15 cellular contexts compared by ENCODE assay signal in the genomic region with DNA sequence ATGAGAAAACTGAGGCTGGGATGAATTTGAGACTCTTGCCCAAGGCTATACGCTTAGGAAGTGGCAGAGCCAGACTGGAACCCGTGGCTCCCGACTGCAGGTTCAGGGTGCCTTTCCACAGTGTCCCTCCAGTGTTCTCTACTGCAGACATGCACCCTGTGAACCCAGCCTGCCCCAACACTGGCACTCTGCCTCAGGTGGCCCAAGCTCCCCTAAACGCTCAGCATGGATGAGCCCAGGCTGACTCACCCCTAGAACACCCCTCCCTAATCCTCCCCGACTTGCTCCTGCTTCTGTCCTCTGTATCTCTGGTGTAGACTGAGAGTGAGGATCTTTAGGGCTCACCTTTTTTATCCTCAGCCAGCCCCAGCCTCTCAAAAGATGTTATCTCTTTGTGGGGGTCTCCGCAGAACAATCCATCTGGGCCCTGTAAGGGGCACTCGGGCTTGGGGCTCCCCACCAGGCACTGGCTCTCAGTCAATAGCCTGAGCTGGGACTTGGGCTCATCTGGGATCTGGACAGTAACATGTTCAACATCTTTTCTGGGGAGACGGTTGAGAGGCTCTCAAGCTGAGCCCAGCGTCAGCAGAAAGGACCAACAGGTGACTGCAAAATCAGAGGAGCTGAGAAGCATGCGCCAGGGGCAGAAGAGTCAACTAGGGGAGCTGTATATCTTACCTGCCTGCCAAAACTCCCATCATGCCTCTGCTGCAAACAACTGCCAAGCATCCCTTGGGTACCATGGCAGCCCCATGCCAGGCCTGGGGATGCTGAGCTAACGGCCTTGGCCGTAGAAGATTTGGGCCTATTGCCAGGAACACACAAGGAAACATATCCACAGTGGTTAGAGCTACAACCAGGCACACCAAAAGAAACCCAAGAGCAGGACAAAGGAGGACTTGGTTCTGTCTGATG.
"Had no signal": no experiment of that assay in that cellular context is flagged by ENCODE, and none has a peak within 500 bp of the region (broad histone marks: within the 10 kb centered on the region; RNA-seq: fewer than 3 reads in every experiment).

No MANE protein-coding gene starts in this region.

- H3K36me3 ChIP-seq: ascending aorta, breast epithelium, neural progenitor cell, pancreas had no signal

- DNase-seq: activated naive CD4-positive, alpha-beta T cell treated with anti-CD3 and anti-CD28 coated beads, Interleukin-2, amount 10 ng/mL, durations not matched to agents 7 days and 5 days; activated T-cell treated with anti-CD3 and anti-CD28 coated beads for 4 hours; endodermal cell; midbrain; pancreas; stimulated activated CD4-positive, alpha-beta T cell treated with anti-CD3 and anti-CD28 coated beads, Interleukin-1b, Interleukin-23, amount 100 ng/mL, for 48 hours; T-helper 9 cell had no signal

- H2AFZ ChIP-seq: neural progenitor cell had no signal

- H3K9ac ChIP-seq: neural progenitor cell had no signal

- H3K4me3 ChIP-seq: ascending aorta, breast epithelium, dorsolateral prefrontal cortex, lung, neural progenitor cell, pancreas had no signal

- ATAC-seq: activated CD4-positive, CD25-positive, alpha-beta regulatory T cell treated with anti-CD3 and anti-CD28 coated beads, Interleukin-2, amount 50 U/mL, for 24 hours; activated T-helper 17 cell treated with anti-CD3 and anti-CD28 coated beads, Interleukin-2, amount 50 U/mL, for 72 hours had no signal

- H3K4me2 ChIP-seq: neural progenitor cell had no signal

- H3K27me3 ChIP-seq: ascending aorta, neural progenitor cell, pancreas had no signal

- H3K27ac ChIP-seq: ascending aorta, breast epithelium, dorsolateral prefrontal cortex, neural progenitor cell, pancreas had no signal

- FAIRE-seq: islet of Langerhans, pancreas had no signal

- H3K4me1 ChIP-seq: breast epithelium, neural progenitor cell, pancreas had no signal

- H3K9me3 ChIP-seq: ascending aorta, breast epithelium, pancreas had no signal
